ENCODE assay signal across 22 cellular contexts in genomic region chr17:5034651-5035050, GRCh38. TPM values are rescaled to one million over a fixed set of nuclear protein-coding genes. Genes with fewer than 3 reads are reported as not detected.
"Had no signal": no experiment of that assay in that cellular context is flagged by ENCODE, and none has a peak within 500 bp of the region (broad histone marks: within the 10 kb centered on the region; RNA-seq: fewer than 3 reads in every experiment).

No MANE protein-coding gene starts in this region.

- H3K27ac ChIP-seq: body of pancreas, colonic mucosa, gastroesophageal sphincter, heart right ventricle, thoracic aorta had no signal

- DNase-seq: activated B cell treated with CpG ODN at 0.5 μM for 24 hours; activated CD4-positive, alpha-beta memory T cell treated with anti-CD3 and anti-CD28 coated beads for 36 hours; activated CD4-positive, alpha-beta T cell treated with anti-CD3 and anti-CD28 coated beads for 4 hours; activated naive CD4-positive, alpha-beta T cell; activated naive CD8-positive, alpha-beta T cell treated with anti-CD3 and anti-CD28 coated beads for 36 hours; activated T-cell treated with anti-CD3 and anti-CD28 coated beads for 4 hours; amygdala; body of pancreas; caudate nucleus; heart right ventricle; left colon; nephron progenitor cell; occipital lobe; stimulated activated CD4-positive, alpha-beta T cell treated with anti-CD3 and anti-CD28 coated beads, Interleukin-12 subunit alpha, Interleukin-12 subunit beta, amount 100 ng/mL, for 4 hours; stimulated activated CD4-positive, alpha-beta T cell treated with anti-CD3 and anti-CD28 coated beads, Interleukin-2, amount 100 ng/mL, for 24 hours had no signal

- H3K4me3 Mint-ChIP-seq: activated B cell treated with CpG ODN at 0.5 μM for 24 hours; activated CD4-positive, alpha-beta memory T cell treated with anti-CD3 and anti-CD28 coated beads for 36 hours; T-helper 2 cell treated with Interferon-gamma antibody and Interleukin-4, amounts not matched to agents 5 μg/mL and 100 μg/mL, for 36 hours had no signal

- H3K4me3 ChIP-seq: body of pancreas, gastroesophageal sphincter, lung had no signal

- H3K36me3 ChIP-seq: colonic mucosa, gastroesophageal sphincter, heart right ventricle, thoracic aorta, upper lobe of left lung had no signal

- H3K9me3 ChIP-seq: body of pancreas, colonic mucosa, gastroesophageal sphincter, heart right ventricle, thoracic aorta, upper lobe of left lung had no signal

- H3K4me1 ChIP-seq: colonic mucosa had no signal

- H3K27ac Mint-ChIP-seq: activated B cell treated with CpG ODN at 0.5 μM for 24 hours; activated CD4-positive, alpha-beta memory T cell treated with anti-CD3 and anti-CD28 coated beads for 36 hours; activated naive CD8-positive, alpha-beta T cell treated with anti-CD3 and anti-CD28 coated beads for 36 hours; nephron progenitor cell; T-helper 2 cell treated with Interferon-gamma antibody and Interleukin-4, amounts not matched to agents 5 μg/mL and 100 μg/mL, for 36 hours had no signal

- ATAC-seq: body of pancreas, gastroesophageal sphincter had no signal

- H3K36me3 Mint-ChIP-seq: activated CD4-positive, alpha-beta memory T cell treated with anti-CD3 and anti-CD28 coated beads for 36 hours had no signal

- H3K9me3 Mint-ChIP-seq: activated B cell treated with CpG ODN at 0.5 μM for 24 hours; activated CD4-positive, alpha-beta memory T cell treated with anti-CD3 and anti-CD28 coated beads for 36 hours; activated naive CD8-positive, alpha-beta T cell treated with anti-CD3 and anti-CD28 coated beads for 36 hours; T-helper 2 cell treated with Interferon-gamma antibody and Interleukin-4, amounts not matched to agents 5 μg/mL and 100 μg/mL, for 36 hours had no signal

- H3K27me3 ChIP-seq: body of pancreas, colonic mucosa had no signal

- H3K27me3 Mint-ChIP-seq: activated CD4-positive, alpha-beta memory T cell treated with anti-CD3 and anti-CD28 coated beads for 36 hours had no signal

RNA-seq across cellular contexts. Expression of gene SLC52A1, which starts 0.6 kb away (rescaled TPM):
- total RNA-seq: activated naive CD8-positive, alpha-beta T cell treated with anti-CD3 and anti-CD28 coated beads for 36 hours; body of pancreas; gastroesophageal sphincter; myocyte; occipital lobe; thoracic aorta had no signal
- polyA plus RNA-seq: heart right ventricle had no signal
